1 cellular context compared by ENCODE assay signal in the genomic region with DNA sequence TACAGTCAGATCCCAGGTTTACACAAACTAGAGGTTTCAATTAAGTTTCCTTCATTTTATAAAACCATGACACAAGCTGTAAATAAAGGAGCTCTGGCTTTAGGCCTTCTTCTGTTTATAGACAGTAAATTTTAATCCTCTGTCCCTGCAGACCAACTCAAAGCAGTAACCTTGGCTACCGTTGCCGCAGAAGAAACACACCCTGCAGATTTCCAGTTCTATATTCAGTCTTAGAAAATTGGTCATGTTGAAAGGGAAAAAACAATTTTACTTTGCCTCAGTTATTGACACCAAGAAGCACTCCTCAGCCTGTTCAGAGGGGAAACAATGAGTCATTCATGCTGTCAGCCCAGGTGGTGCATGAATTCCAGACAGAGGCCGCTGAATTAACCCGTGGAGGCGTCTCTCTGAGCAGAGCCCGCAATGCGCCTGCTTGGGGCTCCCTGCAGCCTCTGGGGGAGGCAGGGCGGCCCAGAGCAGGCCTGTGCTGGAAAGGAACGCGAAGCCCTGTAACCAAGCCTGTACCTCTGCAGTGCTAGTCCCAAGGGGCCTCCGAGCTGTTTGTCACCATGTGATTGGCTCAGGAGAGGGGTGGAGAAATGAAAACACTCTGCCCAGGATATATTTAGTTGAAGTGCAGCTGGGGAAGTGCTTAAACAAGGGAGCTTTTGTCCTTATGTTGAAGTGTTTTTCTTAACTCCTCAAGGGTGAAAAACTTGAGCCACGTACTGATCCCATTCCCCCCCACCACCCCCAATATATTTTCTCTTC.
TF ChIP-seq lines count a peak whose summit lies in the region.

No MANE protein-coding gene starts in this region.

TF ChIP-seq in HEK293, 187 proteins besides CTCF, POLR2A, EP300 and RAD21 (continued from another document):
- TF ChIP-seq, protein P1, sequence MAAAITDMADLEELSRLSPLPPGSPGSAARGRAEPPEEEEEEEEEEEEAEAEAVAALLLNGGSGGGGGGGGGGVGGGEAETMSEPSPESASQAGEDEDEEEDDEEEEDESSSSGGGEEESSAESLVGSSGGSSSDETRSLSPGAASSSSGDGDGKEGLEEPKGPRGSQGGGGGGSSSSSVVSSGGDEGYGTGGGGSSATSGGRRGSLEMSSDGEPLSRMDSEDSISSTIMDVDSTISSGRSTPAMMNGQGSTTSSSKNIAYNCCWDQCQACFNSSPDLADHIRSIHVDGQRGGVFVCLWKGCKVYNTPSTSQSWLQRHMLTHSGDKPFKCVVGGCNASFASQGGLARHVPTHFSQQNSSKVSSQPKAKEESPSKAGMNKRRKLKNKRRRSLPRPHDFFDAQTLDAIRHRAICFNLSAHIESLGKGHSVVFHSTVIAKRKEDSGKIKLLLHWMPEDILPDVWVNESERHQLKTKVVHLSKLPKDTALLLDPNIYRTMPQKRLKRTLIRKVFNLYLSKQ (tag by site-specific recombination; IDR thresholded peaks at IDR 0.05; ENCODE audit: borderline replicate concordance) = no peak
- no peak for TF ChIP-seq YY2 (tag by site-specific recombination; IDR thresholded peaks at IDR 0.05)
- peak; percentile 72 for TF ChIP-seq SP2 (tag by site-specific recombination; IDR thresholded peaks at IDR 0.05)
